Comparison of ENCODE assay signal across 8 cellular contexts in the genomic region with DNA sequence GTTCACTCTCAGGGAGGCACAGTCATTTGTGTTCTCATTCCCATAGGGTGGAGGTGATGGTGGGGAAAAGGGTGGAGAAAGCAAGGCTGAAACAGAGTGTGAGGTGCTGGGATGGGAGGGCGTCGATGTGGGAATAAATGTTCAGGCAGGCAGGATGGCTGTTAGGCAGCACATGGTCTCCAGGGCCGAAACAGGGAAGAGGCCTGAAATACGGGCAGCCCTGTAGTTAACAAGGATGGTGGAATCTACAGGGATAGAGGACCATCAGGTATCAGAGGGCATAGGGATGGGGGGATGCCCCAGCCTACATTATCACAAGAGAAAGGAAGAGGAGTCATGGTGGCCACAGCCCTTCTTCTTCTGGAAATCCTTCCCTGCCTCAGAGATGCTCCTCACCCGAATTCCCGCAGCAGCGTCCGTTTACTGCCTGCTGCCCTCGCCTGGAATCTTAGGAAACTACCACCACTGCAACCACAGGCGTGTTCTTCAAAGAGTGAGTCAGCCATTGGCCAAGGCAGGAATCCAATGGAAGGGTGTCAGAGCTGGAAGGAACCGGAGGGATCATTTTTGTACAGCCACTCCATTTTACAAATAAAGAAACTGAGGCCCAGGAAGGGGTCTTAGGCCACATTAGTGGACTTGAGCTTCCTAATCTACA. TPM values are rescaled to one million over a fixed set of nuclear protein-coding genes. Genes with fewer than 3 reads are reported as not detected.
DNase-seq lines count a peak whose midpoint lies in the region; ATAC-seq, FAIRE-seq and TF ChIP-seq lines count a peak whose summit lies in the region.

No MANE protein-coding gene starts in this region.

- POLR2A ChIA-PET in A549 (lab: Yijun Ruan, JAX), result no interaction called here

- no peaks in the 10 kb centered on the region for H3K27me3 ChIP-seq in right cardiac atrium (ENCODE audit: control insufficient read depth, insufficient read depth)

- peak overlapping the region; percentile 3 for H3K27ac Mint-ChIP-seq in activated T-helper 17 cell treated with anti-CD3 and anti-CD28 coated beads, Interleukin-2, amount 50 U/mL, for 72 hours

- H3K4me3 ChIP-seq in A549 (no peak overlapping the region), right cardiac atrium (ENCODE audit: low read length) (no peak overlapping the region)

- no peaks in the 10 kb centered on the region for H3K9me3 Mint-ChIP-seq in activated T-helper 17 cell treated with anti-CD3 and anti-CD28 coated beads, Interleukin-2, amount 50 U/mL, for 72 hours

- TF ChIP-seq CTCF in A549 (IDR thresholded peaks at IDR 0.05), result peak; percentile 36; the same call in 2 of the 3 replicates

- no peaks in the 10 kb centered on the region for H3K36me3 Mint-ChIP-seq in activated T-helper 17 cell treated with anti-CD3 and anti-CD28 coated beads, Interleukin-2, amount 50 U/mL, for 72 hours (ENCODE audit: low read depth)

- no peak for FAIRE-seq in A549 (lab: Jason Lieb, UNC)

- no peak overlapping the region for H3K4me2 ChIP-seq in A549

- H3K4me1 Mint-ChIP-seq in activated T-helper 17 cell treated with anti-CD3 and anti-CD28 coated beads, Interleukin-2, amount 50 U/mL, for 72 hours, result peaks cover 6% of the 10 kb centered on the region

- TF ChIP-seq RAD21 in A549 (conservative IDR thresholded peaks at IDR 0.05 in 1 of 2, IDR thresholded peaks at IDR 0.05 in 1 of 2), result peak; percentile 42 to 57; a peak in 3 of 5 replicates

- no peaks in the 10 kb centered on the region for H3K9me3 ChIP-seq in A549
- no peaks in the 10 kb centered on the region for H3K9me3 ChIP-seq in right cardiac atrium (ENCODE audit: control insufficient read depth, low read length)

- no peak overlapping the region for H3K27ac ChIP-seq in A549
- H3K27ac ChIP-seq in right cardiac atrium (ENCODE audit: low read length), result no peak overlapping the region

- ATAC-seq in A549 (peak; percentile 93 to 98), right cardiac atrium (peak; percentile 82 to 84), sciatic nerve (peak; percentile 86), GM18520 (IDR thresholded peaks at IDR 0.05; ENCODE audit: unreplicated experiment) (no peak)
- no peak for ATAC-seq in activated T-helper 17 cell treated with anti-CD3 and anti-CD28 coated beads, Interleukin-2, amount 50 U/mL, for 72 hours (replicated peaks)

- TF ChIP-seq POLR2A in A549 (IDR thresholded peaks at IDR 0.05; ENCODE audit: low read length), result no peak

- intact Hi-C loops in right cardiac atrium (cut with DNase I) (loop anchor here (5.0 kb wide), 2 partner anchors 188 to 193 kb away; no protein-coding TSS in a partner anchor), sciatic nerve (cut with DNase I) (no loop called here)

- DNase-seq in A549 (ENCODE audit: low read depth in 1 of 2, low spot score in 1 of 2) (peak; percentile 50 to 54), HPDE6-E6E7 (ENCODE audit: extremely low spot score) (peak; percentile 60), right cardiac atrium (peak; percentile 73 to 86 (median 83)), sciatic nerve (ENCODE audit: low spot score) (peak; percentile 76), OCI-M2 (lab: John Stamatoyannopoulos, UW; ENCODE audit: unreplicated experiment) (no peak)
- DNase-seq in activated CD8-positive, alpha-beta memory T cell treated with anti-CD3 and anti-CD28 coated beads, Interleukin-2, amount 50 U/mL, for 48 hours, result no peak

- WGBS in A549 (ENCODE audit: missing lambda C conversion rate), result 12% methylated on average over 10 of the region's 11 CpGs
- 44% methylated on average over 11 of the region's 11 CpGs for WGBS in right cardiac atrium

- no peak overlapping the region for H3K4me3 Mint-ChIP-seq in activated T-helper 17 cell treated with anti-CD3 and anti-CD28 coated beads, Interleukin-2, amount 50 U/mL, for 72 hours

- peaks cover 4% of the 10 kb centered on the region for H3K27me3 Mint-ChIP-seq in activated T-helper 17 cell treated with anti-CD3 and anti-CD28 coated beads, Interleukin-2, amount 50 U/mL, for 72 hours

- no peak for TF ChIP-seq EP300 in A549 (IDR thresholded peaks at IDR 0.05)

- CTCF ChIA-PET in A549 (lab: Yijun Ruan, JAX), result interaction anchor here (0.7 to 4.7 kb wide), 6 partner anchors 10 to 194 kb away, joined by 3 to 33 read pairs (median 4); no protein-coding TSS in a partner anchor

- H3K4me1 ChIP-seq in A549, result no peaks in the 10 kb centered on the region
- H3K4me1 ChIP-seq in right cardiac atrium (ENCODE audit: control insufficient read depth, insufficient read depth, low read length), result peaks cover 6% of the 10 kb centered on the region

TF ChIP-seq in A549, 52 proteins besides CTCF, POLR2A, EP300 and RAD21:
- no peak for TF ChIP-seq RARB (CRISPR knock-in tag; IDR thresholded peaks at IDR 0.05)
- TF ChIP-seq, protein P1, sequence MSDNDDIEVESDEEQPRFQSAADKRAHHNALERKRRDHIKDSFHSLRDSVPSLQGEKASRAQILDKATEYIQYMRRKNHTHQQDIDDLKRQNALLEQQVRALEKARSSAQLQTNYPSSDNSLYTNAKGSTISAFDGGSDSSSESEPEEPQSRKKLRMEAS (IDR thresholded peaks at IDR 0.05), result no peak
- peak; percentile 52 for TF ChIP-seq SMC3 (IDR thresholded peaks at IDR 0.05)
- no peak for TF ChIP-seq FOSL2 (IDR thresholded peaks at IDR 0.05)
- TF ChIP-seq FOSL2 (CRISPR knock-in tag; IDR thresholded peaks at IDR 0.05), result peak; percentile 16; the same call in 1 of the 2 replicates
- TF ChIP-seq TP53 (CRISPR knock-in tag; IDR thresholded peaks at IDR 0.05), result no peak
- TF ChIP-seq MAFK (IDR thresholded peaks at IDR 0.05; ENCODE audit: partially characterized antibody), result no peak
- TF ChIP-seq, protein P2, sequence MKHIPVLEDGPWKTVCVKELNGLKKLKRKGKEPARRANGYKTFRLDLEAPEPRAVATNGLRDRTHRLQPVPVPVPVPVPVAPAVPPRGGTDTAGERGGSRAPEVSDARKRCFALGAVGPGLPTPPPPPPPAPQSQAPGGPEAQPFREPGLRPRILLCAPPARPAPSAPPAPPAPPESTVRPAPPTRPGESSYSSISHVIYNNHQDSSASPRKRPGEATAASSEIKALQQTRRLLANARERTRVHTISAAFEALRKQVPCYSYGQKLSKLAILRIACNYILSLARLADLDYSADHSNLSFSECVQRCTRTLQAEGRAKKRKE (CRISPR knock-in tag; IDR thresholded peaks at IDR 0.05; ENCODE audit: low read depth), result no peak

RNA-seq across cellular contexts. Expression of a gene that starts 49.7 kb away (rescaled TPM):
- polyA plus RNA-seq in A549 (2011; rRNA removed) (7.9 and 9.7 TPM in 2 replicates), A549 (2017; fragmentation: RNase III; extraction: RNeasy Plus Mini Kit Qiagen cat#74134 plus additional on column Dnase treatment) (8.7 to 10.1 TPM (median 9.6 TPM) in 3 replicates), right cardiac atrium (23.4 TPM)
- 15.8 and 20.3 TPM in 2 replicates for polyA plus RNA-seq in A549 (2012; cell fraction: cytosol; rRNA removed)
- polyA plus RNA-seq in A549 (2012; cell fraction: nucleus; rRNA removed), result 14.3 and 20.3 TPM in 2 replicates
- 7.7 and 9.0 TPM in 2 replicates for polyA minus RNA-seq in A549 (2011; rRNA and poly(A)+ RNA removed)
- total RNA-seq in activated T-helper 17 cell treated with anti-CD3 and anti-CD28 coated beads, Interleukin-2, amount 50 U/mL, for 72 hours, result 1 to 10 TPM; 3.7 to 4.5 TPM
- total RNA-seq in right cardiac atrium (10 to 100 TPM; 16.9 to 28.2 (median 25.0) TPM), sciatic nerve (15.2 TPM)

Comparison
In these comparisons a context has a peak if more than half of its experiments do, and no peak if none do; other contexts are left out.
1. ATAC-seq: peak in A549 (2 of 2), right cardiac atrium (2 of 2) and sciatic nerve (single experiment); none in activated T-helper 17 cell treated with anti-CD3 and anti-CD28 coated beads, Interleukin-2, amount 50 U/mL, for 72 hours (single experiment) and GM18520 (single experiment).
2. DNase-seq: peak in A549 (2 of 2), HPDE6-E6E7 (single experiment), right cardiac atrium (3 of 3) and sciatic nerve (single experiment); none in OCI-M2 (single experiment) and activated CD8-positive, alpha-beta memory T cell treated with anti-CD3 and anti-CD28 coated beads, Interleukin-2, amount 50 U/mL, for 48 hours (single experiment).